In the genomic region with DNA sequence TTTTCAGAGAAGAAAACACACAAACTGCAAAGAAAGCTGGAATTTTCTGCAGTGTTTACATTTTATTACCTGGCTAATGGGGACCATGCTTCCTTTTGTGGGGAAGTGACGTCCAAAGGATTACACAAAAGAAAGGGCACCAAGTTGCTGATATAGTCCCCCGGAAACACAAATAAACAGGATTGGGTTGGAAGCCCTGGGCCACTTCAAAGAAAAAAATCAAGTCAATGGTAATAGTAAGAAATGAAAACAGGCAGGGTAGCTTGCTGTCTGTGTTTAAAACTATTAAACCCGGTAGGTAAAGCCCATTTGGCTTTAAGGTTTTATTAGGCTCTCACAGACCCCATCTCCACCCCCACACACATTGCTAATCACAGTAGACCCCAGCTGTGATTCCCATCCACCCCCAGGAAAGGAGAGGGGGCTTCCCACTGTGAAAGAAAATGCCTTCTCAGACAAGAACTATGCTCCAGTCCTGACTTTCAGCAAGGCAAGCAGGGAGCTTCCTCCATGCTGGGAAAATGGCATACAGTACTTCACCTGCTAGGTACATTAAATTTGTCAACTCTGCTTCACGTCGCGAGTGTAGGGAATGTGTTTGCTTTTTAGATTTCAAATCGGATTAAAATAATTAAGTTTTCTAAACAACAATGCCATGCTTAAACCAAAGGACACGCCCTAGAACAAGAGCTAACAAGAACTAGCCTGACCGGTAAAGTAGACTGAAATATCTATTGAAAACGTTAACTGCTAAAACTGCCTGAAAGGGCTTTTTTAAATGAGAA, we compare ENCODE assay signal across 1 cellular context.
A peak's percentile ranks its signal among the peaks of the same experiment; 100 is the strongest.
TF ChIP-seq lines count a peak whose summit lies in the region.

No MANE protein-coding gene starts in this region.

TF ChIP-seq in HepG2, 621 proteins besides CTCF, POLR2A, EP300 and RAD21 (continued from another document):
- TF ChIP-seq, protein P1, sequence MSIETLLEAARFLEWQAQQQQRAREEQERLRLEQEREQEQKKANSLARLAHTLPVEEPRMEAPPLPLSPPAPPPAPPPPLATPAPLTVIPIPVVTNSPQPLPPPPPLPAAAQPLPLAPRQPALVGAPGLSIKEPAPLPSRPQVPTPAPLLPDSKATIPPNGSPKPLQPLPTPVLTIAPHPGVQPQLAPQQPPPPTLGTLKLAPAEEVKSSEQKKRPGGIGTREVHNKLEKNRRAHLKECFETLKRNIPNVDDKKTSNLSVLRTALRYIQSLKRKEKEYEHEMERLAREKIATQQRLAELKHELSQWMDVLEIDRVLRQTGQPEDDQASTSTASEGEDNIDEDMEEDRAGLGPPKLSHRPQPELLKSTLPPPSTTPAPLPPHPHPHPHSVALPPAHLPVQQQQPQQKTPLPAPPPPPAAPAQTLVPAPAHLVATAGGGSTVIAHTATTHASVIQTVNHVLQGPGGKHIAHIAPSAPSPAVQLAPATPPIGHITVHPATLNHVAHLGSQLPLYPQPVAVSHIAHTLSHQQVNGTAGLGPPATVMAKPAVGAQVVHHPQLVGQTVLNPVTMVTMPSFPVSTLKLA (IDR thresholded peaks at IDR 0.05), result peak; percentile 53; the same call in 1 of the 2 replicates
- peak; percentile 31; the same call in 1 of the 2 replicates for TF ChIP-seq TCF7 (IDR thresholded peaks at IDR 0.05; ENCODE audit: low read depth)
- TF ChIP-seq HOXA5 (CRISPR knock-in tag; IDR thresholded peaks at IDR 0.05), result no peak
- peak; percentile 25; the same call in 1 of the 2 replicates for TF ChIP-seq MED1 (CRISPR knock-in tag; IDR thresholded peaks at IDR 0.05)
- TF ChIP-seq SP4 (CRISPR knock-in tag; IDR thresholded peaks at IDR 0.05), result no peak
- TF ChIP-seq ZSCAN30 (CRISPR knock-in tag; IDR thresholded peaks at IDR 0.05), result no peak
- TF ChIP-seq ERF (CRISPR knock-in tag; IDR thresholded peaks at IDR 0.05), result 0 out of 2 replicates have a peak, but pooled peaks have one; percentile 52
- TF ChIP-seq ZFY (CRISPR knock-in tag; IDR thresholded peaks at IDR 0.05), result no peak
- TF ChIP-seq KMT2A (CRISPR knock-in tag; IDR thresholded peaks at IDR 0.05), result no peak
- no peak for TF ChIP-seq ZNF34 (CRISPR knock-in tag; IDR thresholded peaks at IDR 0.05; ENCODE audit: borderline replicate concordance)
- TF ChIP-seq FOXP1 (IDR thresholded peaks at IDR 0.05), result no peak
- peak; percentile 76 for TF ChIP-seq FOXP1 (CRISPR knock-in tag; IDR thresholded peaks at IDR 0.05)
- TF ChIP-seq, protein P2, sequence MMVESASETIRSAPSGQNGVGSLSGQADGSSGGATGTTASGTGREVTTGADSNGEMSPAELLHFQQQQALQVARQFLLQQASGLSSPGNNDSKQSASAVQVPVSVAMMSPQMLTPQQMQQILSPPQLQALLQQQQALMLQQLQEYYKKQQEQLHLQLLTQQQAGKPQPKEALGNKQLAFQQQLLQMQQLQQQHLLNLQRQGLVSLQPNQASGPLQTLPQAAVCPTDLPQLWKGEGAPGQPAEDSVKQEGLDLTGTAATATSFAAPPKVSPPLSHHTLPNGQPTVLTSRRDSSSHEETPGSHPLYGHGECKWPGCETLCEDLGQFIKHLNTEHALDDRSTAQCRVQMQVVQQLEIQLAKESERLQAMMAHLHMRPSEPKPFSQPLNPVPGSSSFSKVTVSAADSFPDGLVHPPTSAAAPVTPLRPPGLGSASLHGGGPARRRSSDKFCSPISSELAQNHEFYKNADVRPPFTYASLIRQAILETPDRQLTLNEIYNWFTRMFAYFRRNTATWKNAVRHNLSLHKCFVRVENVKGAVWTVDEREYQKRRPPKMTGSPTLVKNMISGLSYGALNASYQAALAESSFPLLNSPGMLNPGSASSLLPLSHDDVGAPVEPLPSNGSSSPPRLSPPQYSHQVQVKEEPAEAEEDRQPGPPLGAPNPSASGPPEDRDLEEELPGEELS (CRISPR knock-in tag; IDR thresholded peaks at IDR 0.05), result peak; percentile 69; the same call in 1 of the 2 replicates
- 0 out of 2 replicates have a peak, but pooled peaks have one; percentile 24 for TF ChIP-seq ISL2 (CRISPR knock-in tag; IDR thresholded peaks at IDR 0.05)
- TF ChIP-seq TRIM24 (CRISPR knock-in tag; IDR thresholded peaks at IDR 0.05), result no peak
- no peak for TF ChIP-seq U2AF1 (optimal IDR thresholded peaks at IDR 0.05; ENCODE audit: low read depth, low read length)
- TF ChIP-seq ZSCAN20 (CRISPR knock-in tag; IDR thresholded peaks at IDR 0.05; ENCODE audit: borderline replicate concordance), result no peak
- TF ChIP-seq ZNF883 (CRISPR knock-in tag; IDR thresholded peaks at IDR 0.05; ENCODE audit: not compliant biosample characterization), result no peak
- TF ChIP-seq, protein P3, sequence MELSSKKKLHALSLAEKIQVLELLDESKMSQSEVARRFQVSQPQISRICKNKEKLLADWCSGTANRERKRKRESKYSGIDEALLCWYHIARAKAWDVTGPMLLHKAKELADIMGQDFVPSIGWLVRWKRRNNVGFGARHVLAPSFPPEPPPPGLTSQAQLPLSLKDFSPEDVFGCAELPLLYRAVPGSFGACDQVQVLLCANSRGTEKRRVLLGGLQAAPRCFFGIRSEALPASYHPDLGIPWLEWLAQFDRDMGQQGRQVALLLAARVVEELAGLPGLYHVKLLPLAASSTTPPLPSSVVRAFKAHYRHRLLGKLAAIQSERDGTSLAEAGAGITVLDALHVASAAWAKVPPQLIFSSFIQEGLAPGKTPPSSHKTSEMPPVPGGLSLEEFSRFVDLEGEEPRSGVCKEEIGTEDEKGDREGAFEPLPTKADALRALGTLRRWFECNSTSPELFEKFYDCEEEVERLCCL (CRISPR knock-in tag; IDR thresholded peaks at IDR 0.05; ENCODE audit: borderline replicate concordance), result 0 out of 2 replicates have a peak, but pooled peaks have one; percentile 45
- peak; percentile 16; the same call in 1 of the 2 replicates for TF ChIP-seq ARID2 (CRISPR knock-in tag; IDR thresholded peaks at IDR 0.05; ENCODE audit: borderline replicate concordance)
- TF ChIP-seq RORA (CRISPR knock-in tag; IDR thresholded peaks at IDR 0.05), result no peak
- no peak for TF ChIP-seq ZNF563 (CRISPR knock-in tag; IDR thresholded peaks at IDR 0.05)
- TF ChIP-seq ZFP36L2 (CRISPR knock-in tag; IDR thresholded peaks at IDR 0.05), result no peak
- no peak for TF ChIP-seq DPF2 (CRISPR knock-in tag; IDR thresholded peaks at IDR 0.05; ENCODE audit: borderline replicate concordance, low read depth)
- TF ChIP-seq KLF13 (CRISPR knock-in tag; IDR thresholded peaks at IDR 0.05), result no peak
- peak; percentile 28; the same call in 1 of the 2 replicates for TF ChIP-seq SP140L (CRISPR knock-in tag; IDR thresholded peaks at IDR 0.05; ENCODE audit: borderline replicate concordance)
- TF ChIP-seq SNAPC2 (CRISPR knock-in tag; IDR thresholded peaks at IDR 0.05), result no peak; the same call in 1 of the 2 replicates
- TF ChIP-seq ZNF430 (CRISPR knock-in tag; IDR thresholded peaks at IDR 0.05), result 0 out of 2 replicates have a peak, but pooled peaks have one; percentile 38
- TF ChIP-seq ASH2L (IDR thresholded peaks at IDR 0.05; ENCODE audit: insufficient read length, low read depth, low read length), result peak; percentile 34
- TF ChIP-seq MEF2D (CRISPR knock-in tag; IDR thresholded peaks at IDR 0.05), result peak; percentile 50; the same call in 1 of the 2 replicates
- no peak for TF ChIP-seq HNRNPLL (IDR thresholded peaks at IDR 0.05; ENCODE audit: low read depth, low read length, poor library complexity, severe bottlenecking)
- TF ChIP-seq CREB1 (IDR thresholded peaks at IDR 0.05), result peak; percentile 25; the same call in 1 of the 2 replicates
- TF ChIP-seq CREB1 (CRISPR knock-in tag; IDR thresholded peaks at IDR 0.05), result peak; percentile 90
- TF ChIP-seq AGO2 (optimal IDR thresholded peaks at IDR 0.05; ENCODE audit: low read depth, low read length), result no peak
- no peak for TF ChIP-seq NRL (CRISPR knock-in tag; IDR thresholded peaks at IDR 0.05; ENCODE audit: borderline replicate concordance)
- TF ChIP-seq PHF20 (CRISPR knock-in tag; IDR thresholded peaks at IDR 0.05), result no peak
- TF ChIP-seq, protein P4, sequence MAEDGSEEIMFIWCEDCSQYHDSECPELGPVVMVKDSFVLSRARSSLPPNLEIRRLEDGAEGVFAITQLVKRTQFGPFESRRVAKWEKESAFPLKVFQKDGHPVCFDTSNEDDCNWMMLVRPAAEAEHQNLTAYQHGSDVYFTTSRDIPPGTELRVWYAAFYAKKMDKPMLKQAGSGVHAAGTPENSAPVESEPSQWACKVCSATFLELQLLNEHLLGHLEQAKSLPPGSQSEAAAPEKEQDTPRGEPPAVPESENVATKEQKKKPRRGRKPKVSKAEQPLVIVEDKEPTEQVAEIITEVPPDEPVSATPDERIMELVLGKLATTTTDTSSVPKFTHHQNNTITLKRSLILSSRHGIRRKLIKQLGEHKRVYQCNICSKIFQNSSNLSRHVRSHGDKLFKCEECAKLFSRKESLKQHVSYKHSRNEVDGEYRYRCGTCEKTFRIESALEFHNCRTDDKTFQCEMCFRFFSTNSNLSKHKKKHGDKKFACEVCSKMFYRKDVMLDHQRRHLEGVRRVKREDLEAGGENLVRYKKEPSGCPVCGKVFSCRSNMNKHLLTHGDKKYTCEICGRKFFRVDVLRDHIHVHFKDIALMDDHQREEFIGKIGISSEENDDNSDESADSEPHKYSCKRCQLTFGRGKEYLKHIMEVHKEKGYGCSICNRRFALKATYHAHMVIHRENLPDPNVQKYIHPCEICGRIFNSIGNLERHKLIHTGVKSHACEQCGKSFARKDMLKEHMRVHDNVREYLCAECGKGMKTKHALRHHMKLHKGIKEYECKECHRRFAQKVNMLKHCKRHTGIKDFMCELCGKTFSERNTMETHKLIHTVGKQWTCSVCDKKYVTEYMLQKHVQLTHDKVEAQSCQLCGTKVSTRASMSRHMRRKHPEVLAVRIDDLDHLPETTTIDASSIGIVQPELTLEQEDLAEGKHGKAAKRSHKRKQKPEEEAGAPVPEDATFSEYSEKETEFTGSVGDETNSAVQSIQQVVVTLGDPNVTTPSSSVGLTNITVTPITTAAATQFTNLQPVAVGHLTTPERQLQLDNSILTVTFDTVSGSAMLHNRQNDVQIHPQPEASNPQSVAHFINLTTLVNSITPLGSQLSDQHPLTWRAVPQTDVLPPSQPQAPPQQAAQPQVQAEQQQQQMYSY (CRISPR knock-in tag; IDR thresholded peaks at IDR 0.05), result no peak
- TF ChIP-seq ZNF431 (CRISPR knock-in tag; IDR thresholded peaks at IDR 0.05; ENCODE audit: borderline replicate concordance, low read depth), result no peak
- TF ChIP-seq SRF (IDR thresholded peaks at IDR 0.05; ENCODE audit: low read depth, low read length), result peak; percentile 56; the same call in 1 of the 2 replicates
- TF ChIP-seq, protein P5, sequence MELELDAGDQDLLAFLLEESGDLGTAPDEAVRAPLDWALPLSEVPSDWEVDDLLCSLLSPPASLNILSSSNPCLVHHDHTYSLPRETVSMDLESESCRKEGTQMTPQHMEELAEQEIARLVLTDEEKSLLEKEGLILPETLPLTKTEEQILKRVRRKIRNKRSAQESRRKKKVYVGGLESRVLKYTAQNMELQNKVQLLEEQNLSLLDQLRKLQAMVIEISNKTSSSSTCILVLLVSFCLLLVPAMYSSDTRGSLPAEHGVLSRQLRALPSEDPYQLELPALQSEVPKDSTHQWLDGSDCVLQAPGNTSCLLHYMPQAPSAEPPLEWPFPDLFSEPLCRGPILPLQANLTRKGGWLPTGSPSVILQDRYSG (CRISPR knock-in tag; IDR thresholded peaks at IDR 0.05), result no peak
- TF ChIP-seq ZNF562 (CRISPR knock-in tag; IDR thresholded peaks at IDR 0.05; ENCODE audit: borderline replicate concordance), result no peak
- TF ChIP-seq THYN1 (CRISPR knock-in tag; IDR thresholded peaks at IDR 0.05; ENCODE audit: borderline replicate concordance, low read depth), result no peak
- TF ChIP-seq HDAC6 (IDR thresholded peaks at IDR 0.05; ENCODE audit: low read depth, low read length), result no peak
- no peak; the same call in 1 of the 2 replicates for TF ChIP-seq ZSCAN29 (CRISPR knock-in tag; conservative IDR thresholded peaks at IDR 0.05)
- TF ChIP-seq POGZ (CRISPR knock-in tag; IDR thresholded peaks at IDR 0.05), result peak; percentile 64
- TF ChIP-seq, protein P6, sequence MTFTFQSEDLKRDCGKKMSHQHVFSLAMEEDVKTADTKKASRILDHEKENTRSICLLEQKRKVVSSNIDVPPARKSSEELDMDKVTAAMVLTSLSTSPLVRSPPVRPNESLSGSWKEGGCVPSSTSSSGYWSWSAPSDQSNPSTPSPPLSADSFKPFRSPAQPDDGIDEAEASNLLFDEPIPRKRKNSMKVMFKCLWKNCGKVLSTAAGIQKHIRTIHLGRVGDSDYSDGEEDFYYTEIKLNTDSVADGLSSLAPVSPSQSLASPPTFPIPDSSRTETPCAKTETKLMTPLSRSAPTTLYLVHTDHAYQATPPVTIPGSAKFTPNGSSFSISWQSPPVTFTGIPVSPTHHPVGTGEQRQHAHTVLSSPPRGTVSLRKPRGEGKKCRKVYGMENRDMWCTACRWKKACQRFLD (CRISPR knock-in tag; IDR thresholded peaks at IDR 0.05; ENCODE audit: borderline replicate concordance), result no peak
- no peak for TF ChIP-seq ZNF678 (CRISPR knock-in tag; IDR thresholded peaks at IDR 0.05)
- TF ChIP-seq EHMT2 (IDR thresholded peaks at IDR 0.05; ENCODE audit: borderline replicate concordance, low read depth, low read length), result no peak
- TF ChIP-seq ZNF841 (CRISPR knock-in tag; IDR thresholded peaks at IDR 0.05; ENCODE audit: borderline replicate concordance), result no peak
- TF ChIP-seq, protein P7, sequence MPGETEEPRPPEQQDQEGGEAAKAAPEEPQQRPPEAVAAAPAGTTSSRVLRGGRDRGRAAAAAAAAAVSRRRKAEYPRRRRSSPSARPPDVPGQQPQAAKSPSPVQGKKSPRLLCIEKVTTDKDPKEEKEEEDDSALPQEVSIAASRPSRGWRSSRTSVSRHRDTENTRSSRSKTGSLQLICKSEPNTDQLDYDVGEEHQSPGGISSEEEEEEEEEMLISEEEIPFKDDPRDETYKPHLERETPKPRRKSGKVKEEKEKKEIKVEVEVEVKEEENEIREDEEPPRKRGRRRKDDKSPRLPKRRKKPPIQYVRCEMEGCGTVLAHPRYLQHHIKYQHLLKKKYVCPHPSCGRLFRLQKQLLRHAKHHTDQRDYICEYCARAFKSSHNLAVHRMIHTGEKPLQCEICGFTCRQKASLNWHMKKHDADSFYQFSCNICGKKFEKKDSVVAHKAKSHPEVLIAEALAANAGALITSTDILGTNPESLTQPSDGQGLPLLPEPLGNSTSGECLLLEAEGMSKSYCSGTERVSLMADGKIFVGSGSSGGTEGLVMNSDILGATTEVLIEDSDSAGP (CRISPR knock-in tag; IDR thresholded peaks at IDR 0.05; ENCODE audit: borderline replicate concordance), result no peak
